9 cellular contexts compared by ENCODE assay signal in the genomic region with DNA sequence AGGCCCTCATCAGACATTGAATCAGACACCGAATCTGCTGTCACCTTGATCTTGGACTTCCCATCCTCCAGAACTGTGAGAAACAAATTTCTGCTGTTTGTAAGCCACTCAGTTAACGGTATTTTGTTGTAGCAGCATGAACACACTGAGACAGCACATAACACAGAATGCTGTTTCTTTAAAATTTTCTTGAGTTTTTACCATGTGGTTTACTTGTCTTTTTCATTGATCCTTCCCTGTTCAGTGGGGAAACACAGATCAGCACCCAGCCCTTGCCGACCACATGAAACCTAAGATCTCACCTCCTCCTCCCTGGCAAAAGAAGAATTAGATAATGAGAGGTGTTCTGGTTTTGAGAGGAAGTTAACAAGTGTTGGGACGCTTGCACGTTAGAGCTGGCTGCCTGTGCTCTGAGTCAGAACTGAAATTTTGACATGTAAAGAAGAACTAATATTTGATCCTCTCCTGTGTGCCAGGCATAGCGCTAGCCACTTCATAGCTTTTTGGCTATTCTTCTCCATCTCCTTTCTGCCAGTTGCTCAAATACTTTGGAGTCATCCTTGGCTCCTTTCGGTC.
DNase-seq lines count a peak whose midpoint lies in the region; ATAC-seq, FAIRE-seq and TF ChIP-seq lines count a peak whose summit lies in the region.
"Had no signal": no experiment of that assay in that cellular context is flagged by ENCODE, and none has a peak within 500 bp of the region (broad histone marks: within the 10 kb centered on the region; RNA-seq: fewer than 3 reads in every experiment).

No MANE protein-coding gene starts in this region.

- H3K4me1 ChIP-seq in breast epithelium (peaks cover 0 to 12% of the 10 kb centered on the region in 2 donors), upper lobe of right lung (peaks cover 38% of the 10 kb centered on the region), SJCRH30 (peaks cover 18% of the 10 kb centered on the region), pancreas (peaks cover 6 to 19% (median 18%) of the 10 kb centered on the region in 3 donors)

- peak; percentile 39 for DNase-seq in MCF 10A (ENCODE audit: unreplicated experiment)
- no peak for DNase-seq in breast epithelium (ENCODE audit: low spot score in 2 of 2)
- peak; percentile 52 for DNase-seq in T-helper 2 cell treated with Interferon-gamma antibody and Interleukin-4, amounts not matched to agents 5 μg/mL and 100 μg/mL, for 36 hours (ENCODE audit: low spot score)
- peak; percentile 20 to 44 (median 25) for DNase-seq in effector memory CD8-positive, alpha-beta T cell
- DNase-seq in upper lobe of right lung: no peak
- DNase-seq in SJCRH30: no peak
- DNase-seq in amygdala (lab: John Stamatoyannopoulos, UW): no peak
- DNase-seq in pancreas: no peak

- no TSS peak for BruUV-seq in MCF 10A (replicated peaks; lab: Mats Ljungman, UMichigan)

- H3K9me3 Mint-ChIP-seq in MCF 10A (ENCODE audit: unreplicated experiment): no peaks in the 10 kb centered on the region
- H3K9me3 Mint-ChIP-seq in T-helper 2 cell treated with Interferon-gamma antibody and Interleukin-4, amounts not matched to agents 5 μg/mL and 100 μg/mL, for 36 hours: peaks cover 14% of the 10 kb centered on the region
- no peaks in the 10 kb centered on the region for H3K9me3 Mint-ChIP-seq in effector memory CD8-positive, alpha-beta T cell

- intact Hi-C loops in MCF 10A (cut with micrococcal nuclease): no loop called here
- intact Hi-C loops in breast epithelium (cut with DNase I; ENCODE audit: low total_unique reads): no loop called here
- intact Hi-C loops in upper lobe of right lung (cut with DNase I): no loop called here
- intact Hi-C loops in pancreas (cut with DNase I): no loop called here

- peak; percentile 78 for ATAC-seq in effector memory CD8-positive, alpha-beta T cell (replicated peaks)
- ATAC-seq in upper lobe of right lung (peak; percentile 21), pancreas (no peak)
- ATAC-seq: right cardiac atrium had no signal

- H3K4me3 ChIP-seq in breast epithelium (no peak overlapping the region), upper lobe of right lung (no peak overlapping the region), SJCRH30 (no peak overlapping the region), pancreas (no peak overlapping the region)

- peaks cover 18% of the 10 kb centered on the region for H3K36me3 Mint-ChIP-seq in MCF 10A (ENCODE audit: insufficient read depth, unreplicated experiment)
- H3K36me3 Mint-ChIP-seq in T-helper 2 cell treated with Interferon-gamma antibody and Interleukin-4, amounts not matched to agents 5 μg/mL and 100 μg/mL, for 36 hours (ENCODE audit: low read depth): peaks cover 54% of the 10 kb centered on the region
- H3K36me3 Mint-ChIP-seq in effector memory CD8-positive, alpha-beta T cell (ENCODE audit: insufficient read depth): peaks cover 4% of the 10 kb centered on the region

- TF ChIP-seq POLR2A in breast epithelium (IDR thresholded peaks at IDR 0.05): no peak

- no peak for FAIRE-seq in pancreas (lab: Jason Lieb, UNC)

- no peak overlapping the region for H3K27ac ChIP-seq in breast epithelium
- H3K27ac ChIP-seq in upper lobe of right lung: no peak overlapping the region
- no peak overlapping the region for H3K27ac ChIP-seq in SJCRH30
- H3K27ac ChIP-seq in pancreas: no peak overlapping the region

- H3K36me3 ChIP-seq in breast epithelium: no peaks in the 10 kb centered on the region
- no peaks in the 10 kb centered on the region for H3K36me3 ChIP-seq in upper lobe of right lung
- no peaks in the 10 kb centered on the region for H3K36me3 ChIP-seq in SJCRH30
- no peaks in the 10 kb centered on the region for H3K36me3 ChIP-seq in pancreas

- no peak overlapping the region for H3K4me3 Mint-ChIP-seq in MCF 10A (ENCODE audit: unreplicated experiment)
- peak overlapping the region; percentile 67 for H3K4me3 Mint-ChIP-seq in T-helper 2 cell treated with Interferon-gamma antibody and Interleukin-4, amounts not matched to agents 5 μg/mL and 100 μg/mL, for 36 hours
- H3K4me3 Mint-ChIP-seq in effector memory CD8-positive, alpha-beta T cell: peak overlapping the region; percentile 68 to 72

- CTCF ChIA-PET in MCF 10A (lab: Yijun Ruan, JAX): interaction anchor here (1.0 to 1.3 kb wide), 2 partner anchors 9 to 60 kb away, joined by 4 to 8 read pairs; no protein-coding TSS in a partner anchor

- POLR2A ChIA-PET in MCF 10A (lab: Yijun Ruan, JAX): interaction anchor here (0.8 to 7.3 kb wide), 8 partner anchors 10 to 179 kb away, joined by 3 to 53 read pairs (median 4); partner anchors contain the start of gene DHRS3

- no peaks in the 10 kb centered on the region for H3K27me3 Mint-ChIP-seq in MCF 10A (ENCODE audit: insufficient read depth, unreplicated experiment)
- peaks cover 2% of the 10 kb centered on the region for H3K27me3 Mint-ChIP-seq in T-helper 2 cell treated with Interferon-gamma antibody and Interleukin-4, amounts not matched to agents 5 μg/mL and 100 μg/mL, for 36 hours (ENCODE audit: low read depth)
- H3K27me3 Mint-ChIP-seq in effector memory CD8-positive, alpha-beta T cell: no peaks in the 10 kb centered on the region

- H3K27me3 ChIP-seq in breast epithelium: no peaks in the 10 kb centered on the region
- no peaks in the 10 kb centered on the region for H3K27me3 ChIP-seq in upper lobe of right lung
- H3K27me3 ChIP-seq in SJCRH30: no peaks in the 10 kb centered on the region
- H3K27me3 ChIP-seq in pancreas: no peaks in the 10 kb centered on the region

- H3K27ac Mint-ChIP-seq in MCF 10A (ENCODE audit: low read depth, unreplicated experiment): no peak overlapping the region
- H3K27ac Mint-ChIP-seq in T-helper 2 cell treated with Interferon-gamma antibody and Interleukin-4, amounts not matched to agents 5 μg/mL and 100 μg/mL, for 36 hours: peak overlapping the region; percentile 82
- H3K27ac Mint-ChIP-seq in effector memory CD8-positive, alpha-beta T cell: peak overlapping the region; percentile 91 to 92

- H3K4me1 Mint-ChIP-seq in MCF 10A (ENCODE audit: insufficient read depth, unreplicated experiment): peaks cover 34% of the 10 kb centered on the region
- peaks cover 80% of the 10 kb centered on the region for H3K4me1 Mint-ChIP-seq in T-helper 2 cell treated with Interferon-gamma antibody and Interleukin-4, amounts not matched to agents 5 μg/mL and 100 μg/mL, for 36 hours (ENCODE audit: low read depth)
- peaks cover 62 to 92% of the 10 kb centered on the region in 2 donors for H3K4me1 Mint-ChIP-seq in effector memory CD8-positive, alpha-beta T cell (ENCODE audit: low read depth in 2 of 2)

- 91% methylated on average over 7 of the region's 7 CpGs for WGBS in pancreas, 2 donors

- TF ChIP-seq CTCF in MCF 10A (IDR thresholded peaks at IDR 0.05; ENCODE audit: unreplicated experiment) (no peak), breast epithelium (IDR thresholded peaks at IDR 0.05) (no peak), upper lobe of right lung (IDR thresholded peaks at IDR 0.05) (no peak), pancreas (IDR thresholded peaks at IDR 0.05) (no peak)

- H3K9me3 ChIP-seq in breast epithelium: no peaks in the 10 kb centered on the region
- no peaks in the 10 kb centered on the region for H3K9me3 ChIP-seq in upper lobe of right lung
- H3K9me3 ChIP-seq in SJCRH30 (replicated peaks): no peaks in the 10 kb centered on the region
- no peaks in the 10 kb centered on the region for H3K9me3 ChIP-seq in pancreas

Comparison
In these comparisons a context has a peak if more than half of its experiments do, and no peak if none do; other contexts are left out.
1. DNase-seq: peak in MCF 10A (single experiment), T-helper 2 cell treated with Interferon-gamma antibody and Interleukin-4, amounts not matched to agents 5 μg/mL and 100 μg/mL, for 36 hours (single experiment) and effector memory CD8-positive, alpha-beta T cell (3 of 3); none in breast epithelium (0 of 2), upper lobe of right lung (single experiment), SJCRH30 (0 of 2), amygdala (0 of 56) and pancreas (0 of 6).
2. ATAC-seq: peak in effector memory CD8-positive, alpha-beta T cell (single experiment) and upper lobe of right lung (single experiment); none in pancreas (0 of 4).